Comparison of ENCODE assay signal across 8 cellular contexts in genomic region chr20:50464026-50464724, GRCh38. TPM values are rescaled to one million over a fixed set of nuclear protein-coding genes. Genes with fewer than 3 reads are reported as not detected.
DNase-seq lines count a peak whose midpoint lies in the region; ATAC-seq and TF ChIP-seq lines count a peak whose summit lies in the region.

No MANE protein-coding gene starts in this region.

- POLR2A ChIA-PET in CD4-positive, alpha-beta memory T cell (lab: Charles Lee; ENCODE audit: partially characterized antibody), result interaction anchor here (0.6 to 4.0 kb wide), 5 partner anchors 19 to 465 kb away, joined by 3 to 23 read pairs (median 4); partner anchors contain the start of genes CEBPB, PEDS1 and UBE2V1

- H3K36me3 Mint-ChIP-seq in CD4-positive, alpha-beta memory T cell, result no peaks in the 10 kb centered on the region
- no peaks in the 10 kb centered on the region for H3K36me3 Mint-ChIP-seq in GM23338 (ENCODE audit: low read depth)

- H3K9me3 ChIP-seq in CD4-positive, alpha-beta memory T cell (ENCODE audit: control insufficient read depth in 1 of 2, low read length in 2 of 2), result no peaks in the 10 kb centered on the region

- peak overlapping the region in 1 of 7 donors; percentile 52 for H3K27ac Mint-ChIP-seq in CD4-positive, alpha-beta memory T cell
- H3K27ac Mint-ChIP-seq in GM23338, result no peak overlapping the region

- 0 out of 2 replicates have a peak, but pooled peaks cover 4% of the 10 kb centered on the region for H3K9me2 ChIP-seq in GM23338 (ENCODE audit: insufficient read depth)

- H3K4me3 ChIP-seq in CD4-positive, alpha-beta memory T cell (ENCODE audit: low read length in 2 of 2), result no peak overlapping the region
- no peak overlapping the region for H3K4me3 ChIP-seq in GM23338

- TF ChIP-seq CTCF in GM23338 (conservative IDR thresholded peaks at IDR 0.05; ENCODE audit: low read depth in 2 of 2), result peak; percentile 58 to 75

- H3K4me2 ChIP-seq in GM23338, result 0 out of 2 replicates have a peak overlapping the region, but pooled peaks have one; percentile 55

- no peaks in the 10 kb centered on the region for H4K20me1 ChIP-seq in GM23338 (replicated peaks; ENCODE audit: insufficient read depth)

- peaks cover 8% of the 10 kb centered on the region for H3K4me1 ChIP-seq in CD4-positive, alpha-beta memory T cell (ENCODE audit: insufficient read depth, low read length)
- H3K4me1 ChIP-seq in GM23338 (ENCODE audit: insufficient read depth), result no peaks in the 10 kb centered on the region

- no peaks in the 10 kb centered on the region for H3K36me3 ChIP-seq in CD4-positive, alpha-beta memory T cell (ENCODE audit: insufficient read depth, low read length)
- no peaks in the 10 kb centered on the region for H3K36me3 ChIP-seq in GM23338 (ENCODE audit: insufficient read depth)

- CTCF ChIA-PET in CD4-positive, alpha-beta memory T cell (lab: Charles Lee; ENCODE audit: partially characterized antibody), result interaction anchor here (0.6 to 13.2 kb wide), 22 partner anchors 8 to 393 kb away, joined by 3 to 330 read pairs (median 4); partner anchors contain the start of gene CEBPB

- peaks cover 2 to 6% of the 10 kb centered on the region in 2 donors for H3K27me3 Mint-ChIP-seq in CD4-positive, alpha-beta memory T cell
- H3K27me3 Mint-ChIP-seq in GM23338 (ENCODE audit: insufficient read depth, low read depth, poor library complexity), result no peaks in the 10 kb centered on the region

- no peak overlapping the region for H3K27ac ChIP-seq in CD4-positive, alpha-beta memory T cell (ENCODE audit: low read depth, low read length)
- H3K27ac ChIP-seq in GM23338 (ENCODE audit: low read depth), result no peak overlapping the region

- DNase-seq in CD4-positive, alpha-beta memory T cell, result peak; percentile 50 to 63 (median 57)
- DNase-seq in GM23338 (ENCODE audit: low spot score) (peak; percentile 77), NCI-H526 (lab: John Stamatoyannopoulos, UW) (peak; percentile 19 to 69), midbrain (lab: John Stamatoyannopoulos, UW) (peak; percentile 69)
- peak; percentile 60 to 67 for DNase-seq in activated CD4-positive, alpha-beta T cell treated with anti-CD3 and anti-CD28 coated beads, Interleukin-2, amount 50 U/mL, for 48 hours
- DNase-seq in effector CD8-positive, alpha-beta T cell (lab: John Stamatoyannopoulos, UW), result peak; percentile 35
- DNase-seq in stimulated activated naive CD4-positive, alpha-beta T cell (lab: John Stamatoyannopoulos, UW), result peak; percentile 10 to 65 (median 34)

- H3K4me3 Mint-ChIP-seq in CD4-positive, alpha-beta memory T cell, result peak overlapping the region in 2 of 8 donors; percentile 10 to 38
- H3K4me3 Mint-ChIP-seq in GM23338, result no peak overlapping the region

- peak overlapping the region; percentile 72; the same call in 1 of the 2 replicates for H2AFZ ChIP-seq in GM23338

- intact Hi-C loops in CD4-positive, alpha-beta memory T cell (cut with micrococcal nuclease), result loop anchor here (1.0 to 10.0 kb wide), 4 partner anchors 274 to 489 kb away; partner anchors contain the start of genes CEBPB and UBE2V1

- H3K27me3 ChIP-seq in CD4-positive, alpha-beta memory T cell (ENCODE audit: insufficient read depth, low read length), result no peaks in the 10 kb centered on the region
- no peaks in the 10 kb centered on the region for H3K27me3 ChIP-seq in GM23338 (ENCODE audit: insufficient read depth)

- H3K79me2 ChIP-seq in GM23338 (replicated peaks; ENCODE audit: insufficient read depth), result no peaks in the 10 kb centered on the region

- H3K9me3 Mint-ChIP-seq in CD4-positive, alpha-beta memory T cell, result no peaks in the 10 kb centered on the region
- no peaks in the 10 kb centered on the region; the same call in 2 of the 3 replicates for H3K9me3 Mint-ChIP-seq in GM23338

- no peaks in the 10 kb centered on the region for H3F3A ChIP-seq in GM23338 (replicated peaks; ENCODE audit: low read depth)

- ATAC-seq in GM23338 (peak; percentile 85), HG03460 (IDR thresholded peaks at IDR 0.05; ENCODE audit: unreplicated experiment) (no peak)

- H3K4me1 Mint-ChIP-seq in CD4-positive, alpha-beta memory T cell, result peaks cover 4 to 5% (median 4%) of the 10 kb centered on the region in 4 donors
- H3K4me1 Mint-ChIP-seq in GM23338, result no peaks in the 10 kb centered on the region

TF ChIP-seq in GM23338, 12 proteins besides CTCF, POLR2A, EP300 and RAD21 (continues in another document):
- TF ChIP-seq NANOG (IDR thresholded peaks at IDR 0.05; ENCODE audit: borderline replicate concordance), result no peak
- TF ChIP-seq STAT1 (IDR thresholded peaks at IDR 0.05; ENCODE audit: unreplicated experiment), result no peak
- no peak for TF ChIP-seq ZNF114 (CRISPR knock-in tag; IDR thresholded peaks at IDR 0.05)
- TF ChIP-seq EZH2 (IDR thresholded peaks at IDR 0.05; ENCODE audit: low read depth, unreplicated experiment), result no peak
- no peak for TF ChIP-seq ZNF331 (CRISPR knock-in tag; IDR thresholded peaks at IDR 0.05; ENCODE audit: low read depth)
- no peak for TF ChIP-seq CREB1 (CRISPR knock-in tag; IDR thresholded peaks at IDR 0.05; ENCODE audit: low read depth)
- no peak for TF ChIP-seq JUNB (IDR thresholded peaks at IDR 0.05; ENCODE audit: unreplicated experiment)
- TF ChIP-seq, protein P1, sequence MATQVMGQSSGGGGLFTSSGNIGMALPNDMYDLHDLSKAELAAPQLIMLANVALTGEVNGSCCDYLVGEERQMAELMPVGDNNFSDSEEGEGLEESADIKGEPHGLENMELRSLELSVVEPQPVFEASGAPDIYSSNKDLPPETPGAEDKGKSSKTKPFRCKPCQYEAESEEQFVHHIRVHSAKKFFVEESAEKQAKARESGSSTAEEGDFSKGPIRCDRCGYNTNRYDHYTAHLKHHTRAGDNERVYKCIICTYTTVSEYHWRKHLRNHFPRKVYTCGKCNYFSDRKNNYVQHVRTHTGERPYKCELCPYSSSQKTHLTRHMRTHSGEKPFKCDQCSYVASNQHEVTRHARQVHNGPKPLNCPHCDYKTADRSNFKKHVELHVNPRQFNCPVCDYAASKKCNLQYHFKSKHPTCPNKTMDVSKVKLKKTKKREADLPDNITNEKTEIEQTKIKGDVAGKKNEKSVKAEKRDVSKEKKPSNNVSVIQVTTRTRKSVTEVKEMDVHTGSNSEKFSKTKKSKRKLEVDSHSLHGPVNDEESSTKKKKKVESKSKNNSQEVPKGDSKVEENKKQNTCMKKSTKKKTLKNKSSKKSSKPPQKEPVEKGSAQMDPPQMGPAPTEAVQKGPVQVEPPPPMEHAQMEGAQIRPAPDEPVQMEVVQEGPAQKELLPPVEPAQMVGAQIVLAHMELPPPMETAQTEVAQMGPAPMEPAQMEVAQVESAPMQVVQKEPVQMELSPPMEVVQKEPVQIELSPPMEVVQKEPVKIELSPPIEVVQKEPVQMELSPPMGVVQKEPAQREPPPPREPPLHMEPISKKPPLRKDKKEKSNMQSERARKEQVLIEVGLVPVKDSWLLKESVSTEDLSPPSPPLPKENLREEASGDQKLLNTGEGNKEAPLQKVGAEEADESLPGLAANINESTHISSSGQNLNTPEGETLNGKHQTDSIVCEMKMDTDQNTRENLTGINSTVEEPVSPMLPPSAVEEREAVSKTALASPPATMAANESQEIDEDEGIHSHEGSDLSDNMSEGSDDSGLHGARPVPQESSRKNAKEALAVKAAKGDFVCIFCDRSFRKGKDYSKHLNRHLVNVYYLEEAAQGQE (IDR thresholded peaks at IDR 0.05; ENCODE audit: unreplicated experiment), result no peak
- no peak for TF ChIP-seq POLR2AphosphoS5 (IDR thresholded peaks at IDR 0.05; ENCODE audit: low read depth)
- no peak for TF ChIP-seq EZH2phosphoT487 (IDR thresholded peaks at IDR 0.05; ENCODE audit: unreplicated experiment)
- no peak for TF ChIP-seq ETS1 (IDR thresholded peaks at IDR 0.05)

RNA-seq across cellular contexts. Expression of gene PTPN1, which starts 46.0 kb away (rescaled TPM):
- total RNA-seq in CD4-positive, alpha-beta memory T cell, result 10 to 100 TPM; 59.5 to 61.5 TPM
- 10 to 100 TPM; 21.0 to 41.0 TPM for polyA plus RNA-seq in CD4-positive, alpha-beta memory T cell
- total RNA-seq in GM23338 (2014; rRNA removed; shearing (Covaris generic)), result 26.2 and 26.4 TPM in 2 replicates
- 16.9 and 18.9 TPM in 2 replicates for polyA plus RNA-seq in GM23338 (2016; fragmentation: Nextera tagmentation; extraction: Ambion mirVana)
